1 cellular context compared by ENCODE assay signal in genomic region chr6:2899596-2899995, GRCh38.
TF ChIP-seq lines count a peak whose summit lies in the region.

No MANE protein-coding gene starts in this region.

TF ChIP-seq in GM12878, 131 proteins besides CTCF, POLR2A, EP300 and RAD21 (continued from another document and continues in another):
- no peak for TF ChIP-seq NKRF (conservative IDR thresholded peaks at IDR 0.05)
- TF ChIP-seq FOXM1 (IDR thresholded peaks at IDR 0.05; ENCODE audit: low read depth, low read length), result peak; percentile 83; the same call in 1 of the 2 replicates
- 0 out of 2 replicates have a peak, but pooled peaks have one; percentile 31 for TF ChIP-seq RELB (IDR thresholded peaks at IDR 0.05; ENCODE audit: low read depth)
- TF ChIP-seq DPF2 (IDR thresholded peaks at IDR 0.05), result peak; percentile 79
- TF ChIP-seq POLR2AphosphoS5 (IDR thresholded peaks at IDR 0.05; ENCODE audit: low read length), result 0 out of 2 replicates have a peak, but pooled peaks have one; percentile 19
- TF ChIP-seq SIN3A (IDR thresholded peaks at IDR 0.05; ENCODE audit: low read depth, low read length), result 0 out of 2 replicates have a peak, but pooled peaks have one; percentile 7
- TF ChIP-seq USF2 (IDR thresholded peaks at IDR 0.05; ENCODE audit: borderline replicate concordance, low read depth, low read length), result no peak
- 0 out of 2 replicates have a peak, but pooled peaks have one; percentile 58 for TF ChIP-seq MEF2A (IDR thresholded peaks at IDR 0.05; ENCODE audit: insufficient read depth, low read depth, low read length)
- TF ChIP-seq SP1 (IDR thresholded peaks at IDR 0.05; ENCODE audit: low read depth, low read length), result peak; percentile 30
- TF ChIP-seq MEF2B (IDR thresholded peaks at IDR 0.05; ENCODE audit: partially characterized antibody, poor library complexity, severe bottlenecking), result peak; percentile 44
- no peak for TF ChIP-seq ZNF384 (IDR thresholded peaks at IDR 0.05; ENCODE audit: borderline replicate concordance, low read depth, low read length)
- TF ChIP-seq NR2F1 (conservative IDR thresholded peaks at IDR 0.05), result peak; percentile 71; the same call in 1 of the 2 replicates
- no peak for TF ChIP-seq EGR1 (IDR thresholded peaks at IDR 0.05; ENCODE audit: borderline replicate concordance in 1 of 2, low read depth in 2 of 2, low read length in 2 of 2)
- TF ChIP-seq IRF5 (IDR thresholded peaks at IDR 0.05; ENCODE audit: borderline replicate concordance), result no peak
- no peak for TF ChIP-seq FOXK2 (IDR thresholded peaks at IDR 0.05)
- no peak for TF ChIP-seq ZBTB4 (CRISPR knock-in tag; IDR thresholded peaks at IDR 0.05)
- no peak for TF ChIP-seq STAT1 (conservative IDR thresholded peaks at IDR 0.05)
- TF ChIP-seq ATF3 (IDR thresholded peaks at IDR 0.05; ENCODE audit: borderline replicate concordance, extremely low read depth, low read depth, low read length), result no peak
- no peak for TF ChIP-seq ZNF687 (IDR thresholded peaks at IDR 0.05)
- no peak for TF ChIP-seq FOS (IDR thresholded peaks at IDR 0.05; ENCODE audit: borderline replicate concordance, extremely low read depth, insufficient read length)
- peak; percentile 81; the same call in 1 of the 2 replicates for TF ChIP-seq MTA3 (IDR thresholded peaks at IDR 0.05; ENCODE audit: borderline replicate concordance, low read length)
- no peak for TF ChIP-seq SMARCA5 (IDR thresholded peaks at IDR 0.05)
- TF ChIP-seq E2F4 (IDR thresholded peaks at IDR 0.05; ENCODE audit: low read depth, low read length), result no peak
- peak in 1 of 2 experiments; percentile 72; a peak in 1 of 4 replicates for TF ChIP-seq SRF (IDR thresholded peaks at IDR 0.05; ENCODE audit: low read depth in 2 of 2, low read length in 2 of 2)
- TF ChIP-seq MYB (IDR thresholded peaks at IDR 0.05; ENCODE audit: borderline replicate concordance, low read depth, low read length), result no peak
- TF ChIP-seq ZNF207 (IDR thresholded peaks at IDR 0.05; ENCODE audit: borderline replicate concordance), result no peak
- no peak for TF ChIP-seq NBN (IDR thresholded peaks at IDR 0.05)
- TF ChIP-seq E4F1 (IDR thresholded peaks at IDR 0.05; ENCODE audit: borderline replicate concordance, partially characterized antibody), result no peak
- TF ChIP-seq HCFC1 (IDR thresholded peaks at IDR 0.05; ENCODE audit: low read length), result no peak
- peak in 1 of 2 experiments; percentile 63; a peak in 1 of 4 replicates for TF ChIP-seq CEBPB (IDR thresholded peaks at IDR 0.05; ENCODE audit: borderline replicate concordance in 1 of 2, low read depth in 2 of 2, low read length in 2 of 2)
- TF ChIP-seq MAX (IDR thresholded peaks at IDR 0.05; ENCODE audit: low read depth, low read length), result no peak
- TF ChIP-seq ESRRA (IDR thresholded peaks at IDR 0.05; ENCODE audit: low read length), result no peak
- peak; percentile 96 to 98 for TF ChIP-seq BHLHE40 (IDR thresholded peaks at IDR 0.05; ENCODE audit: borderline replicate concordance in 1 of 2, low read depth in 2 of 2, low read length in 1 of 2)
